ENCODE assay signal across 11 cellular contexts in the genomic region with DNA sequence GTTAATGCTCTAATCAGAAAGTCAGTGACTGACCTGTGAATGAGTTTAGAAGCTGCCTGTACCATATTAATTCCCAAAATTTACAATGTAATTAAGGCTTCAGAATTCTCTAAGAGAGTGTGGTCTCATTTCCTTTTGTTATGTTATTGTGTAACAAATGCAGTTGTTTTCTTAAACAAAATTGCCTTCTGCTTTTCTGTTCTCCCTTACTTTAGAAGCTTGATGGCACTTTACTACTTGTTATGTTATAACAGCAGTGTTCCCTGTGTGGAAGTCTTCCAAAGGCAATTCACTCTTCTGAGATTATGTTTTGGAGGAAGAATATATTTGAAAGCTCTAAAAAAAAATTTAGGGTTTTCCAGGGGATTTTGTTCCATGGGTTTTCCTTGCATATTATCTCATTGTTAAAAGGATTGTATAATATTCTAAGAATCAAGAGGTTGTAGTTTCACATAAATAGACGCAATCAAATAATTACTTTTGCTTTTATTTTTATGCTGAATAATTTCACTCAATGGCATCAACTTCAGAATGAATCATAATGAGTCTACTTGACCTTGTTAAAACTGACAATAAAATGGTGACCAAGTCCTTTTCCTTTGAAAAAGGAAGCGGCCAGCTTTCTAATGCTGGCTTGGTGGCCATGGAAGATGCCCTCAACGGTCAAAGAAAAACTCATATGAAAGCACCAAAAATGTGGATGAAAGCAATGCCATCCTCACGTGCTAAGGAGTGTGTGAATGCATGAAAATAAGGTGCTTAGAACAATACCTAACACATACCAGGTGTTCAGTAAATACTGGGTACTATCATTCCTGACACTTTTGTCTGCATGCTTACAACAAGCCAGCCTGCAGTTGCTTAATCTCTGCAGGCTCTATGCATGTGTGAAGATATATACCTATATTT.
DNase-seq lines count a peak whose midpoint lies in the region; ATAC-seq and TF ChIP-seq lines count a peak whose summit lies in the region.
"Had no signal": no experiment of that assay in that cellular context is flagged by ENCODE, and none has a peak within 500 bp of the region (broad histone marks: within the 10 kb centered on the region; RNA-seq: fewer than 3 reads in every experiment).

No MANE protein-coding gene starts in this region.

- H3K36me3 ChIP-seq in RWPE2 (ENCODE audit: low read depth) = no peaks in the 10 kb centered on the region
- H3K36me3 ChIP-seq: tibial artery had no signal

- peaks cover 22% of the 10 kb centered on the region for H3K4me1 ChIP-seq in RWPE2 (ENCODE audit: insufficient read depth, poor library complexity, severe bottlenecking)

- peak overlapping the region; percentile 1 for H3K27ac Mint-ChIP-seq in activated naive CD4-positive, alpha-beta T cell treated with anti-CD3 and anti-CD28 coated beads for 36 hours
- no peak overlapping the region for H3K27ac Mint-ChIP-seq in activated naive CD4-positive, alpha-beta T cell treated with anti-CD3 and anti-CD28 coated beads, Interleukin-2, amount 10 ng/mL, durations not matched to agents 7 days and 5 days
- H3K27ac Mint-ChIP-seq in stimulated activated effector memory CD8-positive, alpha-beta T cell treated with anti-CD3 and anti-CD28 coated beads, Interleukin-12 subunit alpha, Interleukin-12 subunit beta, amount 100 ng/mL, for 72 hours = peak overlapping the region; percentile 93

- no peaks in the 10 kb centered on the region for H3K9me3 Mint-ChIP-seq in activated naive CD4-positive, alpha-beta T cell treated with anti-CD3 and anti-CD28 coated beads for 36 hours
- H3K9me3 Mint-ChIP-seq in activated naive CD4-positive, alpha-beta T cell treated with anti-CD3 and anti-CD28 coated beads, Interleukin-2, amount 10 ng/mL, durations not matched to agents 7 days and 5 days = peaks cover 4% of the 10 kb centered on the region
- peaks cover 2% of the 10 kb centered on the region for H3K9me3 Mint-ChIP-seq in stimulated activated effector memory CD8-positive, alpha-beta T cell treated with anti-CD3 and anti-CD28 coated beads, Interleukin-12 subunit alpha, Interleukin-12 subunit beta, amount 100 ng/mL, for 72 hours

- H3K27me3 ChIP-seq in RWPE2 (ENCODE audit: insufficient read depth, poor library complexity, severe bottlenecking) = no peaks in the 10 kb centered on the region
- H3K27me3 ChIP-seq: tibial artery had no signal

- H3K27me3 Mint-ChIP-seq in activated naive CD4-positive, alpha-beta T cell treated with anti-CD3 and anti-CD28 coated beads for 36 hours (ENCODE audit: low read depth) = no peaks in the 10 kb centered on the region
- no peaks in the 10 kb centered on the region for H3K27me3 Mint-ChIP-seq in activated naive CD4-positive, alpha-beta T cell treated with anti-CD3 and anti-CD28 coated beads, Interleukin-2, amount 10 ng/mL, durations not matched to agents 7 days and 5 days

- H3K36me3 Mint-ChIP-seq in activated naive CD4-positive, alpha-beta T cell treated with anti-CD3 and anti-CD28 coated beads for 36 hours (ENCODE audit: low read depth) = no peaks in the 10 kb centered on the region
- no peaks in the 10 kb centered on the region for H3K36me3 Mint-ChIP-seq in activated naive CD4-positive, alpha-beta T cell treated with anti-CD3 and anti-CD28 coated beads, Interleukin-2, amount 10 ng/mL, durations not matched to agents 7 days and 5 days
- H3K36me3 Mint-ChIP-seq in stimulated activated effector memory CD8-positive, alpha-beta T cell treated with anti-CD3 and anti-CD28 coated beads, Interleukin-12 subunit alpha, Interleukin-12 subunit beta, amount 100 ng/mL, for 72 hours = peaks cover 20% of the 10 kb centered on the region

- H3K4me3 Mint-ChIP-seq in activated naive CD4-positive, alpha-beta T cell treated with anti-CD3 and anti-CD28 coated beads for 36 hours = no peak overlapping the region
- no peak overlapping the region for H3K4me3 Mint-ChIP-seq in activated naive CD4-positive, alpha-beta T cell treated with anti-CD3 and anti-CD28 coated beads, Interleukin-2, amount 10 ng/mL, durations not matched to agents 7 days and 5 days
- H3K4me3 Mint-ChIP-seq in stimulated activated effector memory CD8-positive, alpha-beta T cell treated with anti-CD3 and anti-CD28 coated beads, Interleukin-12 subunit alpha, Interleukin-12 subunit beta, amount 100 ng/mL, for 72 hours = peak overlapping the region; percentile 53

- peaks cover 44% of the 10 kb centered on the region for H3K4me1 Mint-ChIP-seq in activated naive CD4-positive, alpha-beta T cell treated with anti-CD3 and anti-CD28 coated beads for 36 hours (ENCODE audit: low read depth)
- H3K4me1 Mint-ChIP-seq in activated naive CD4-positive, alpha-beta T cell treated with anti-CD3 and anti-CD28 coated beads, Interleukin-2, amount 10 ng/mL, durations not matched to agents 7 days and 5 days = peaks cover 48% of the 10 kb centered on the region
- peaks cover 61% of the 10 kb centered on the region for H3K4me1 Mint-ChIP-seq in stimulated activated effector memory CD8-positive, alpha-beta T cell treated with anti-CD3 and anti-CD28 coated beads, Interleukin-12 subunit alpha, Interleukin-12 subunit beta, amount 100 ng/mL, for 72 hours

- TF ChIP-seq CTCF in RWPE2 (IDR thresholded peaks at IDR 0.05; ENCODE audit: poor library complexity, severe bottlenecking) = no peak

- H3K27ac ChIP-seq in RWPE2 (ENCODE audit: poor library complexity, severe bottlenecking) = peak overlapping the region; percentile 74
- H3K27ac ChIP-seq in epithelial cell of prostate = peak overlapping the region; percentile 29
- H3K27ac ChIP-seq: tibial artery had no signal

- ATAC-seq in RWPE2 (ENCODE audit: low read depth) (peak; percentile 30; the same call in 1 of the 3 replicates), HG03565 (IDR thresholded peaks at IDR 0.05; ENCODE audit: unreplicated experiment) (no peak)
- peak; percentile 31 for ATAC-seq in stimulated activated effector memory CD8-positive, alpha-beta T cell treated with anti-CD3 and anti-CD28 coated beads, Interleukin-12 subunit alpha, Interleukin-12 subunit beta, amount 100 ng/mL, for 72 hours

- H3K9me3 ChIP-seq in RWPE2 (ENCODE audit: severe bottlenecking) = no peaks in the 10 kb centered on the region
- H3K9me3 ChIP-seq: tibial artery had no signal

- CTCF ChIA-PET in activated naive CD4-positive, alpha-beta T cell treated with anti-CD3 and anti-CD28 coated beads for 36 hours (lab: Charles Lee) = interaction anchor here (0.9 kb wide), 3 partner anchors 16 to 70 kb away, joined by 3 to 4 read pairs (median 3); no protein-coding TSS in a partner anchor
- CTCF ChIA-PET in activated naive CD4-positive, alpha-beta T cell treated with anti-CD3 and anti-CD28 coated beads, Interleukin-2, amount 10 ng/mL, durations not matched to agents 7 days and 5 days (lab: Charles Lee) = interaction anchor here (0.9 to 1.3 kb wide), 2 partner anchors 11 to 12 kb away, joined by 4 to 5 read pairs; no protein-coding TSS in a partner anchor

- no peak for DNase-seq in activated naive CD4-positive, alpha-beta T cell treated with anti-CD3 and anti-CD28 coated beads for 36 hours
- no peak for DNase-seq in activated naive CD4-positive, alpha-beta T cell treated with anti-CD3 and anti-CD28 coated beads, Interleukin-2, amount 10 ng/mL, durations not matched to agents 7 days and 5 days
- DNase-seq in RWPE2 (ENCODE audit: low spot score) (no peak), epithelial cell of prostate (ENCODE audit: low read depth, low spot score) (no peak), NCI-H1048 (lab: John Stamatoyannopoulos, UW) (no peak), GM19240 (ENCODE audit: insufficient read length, low spot score) (no peak)
- no peak for DNase-seq in stimulated activated effector memory CD8-positive, alpha-beta T cell treated with anti-CD3 and anti-CD28 coated beads, Interleukin-12 subunit alpha, Interleukin-12 subunit beta, amount 100 ng/mL, for 72 hours (ENCODE audit: low spot score in 2 of 2)
- DNase-seq: activated CD4-positive, CD25-positive, alpha-beta regulatory T cell treated with anti-CD3 and anti-CD28 coated beads, Interleukin-2, amount 50 U/mL, for 72 hours; NCI-H2081; tibial artery had no signal

- intact Hi-C loops in activated naive CD4-positive, alpha-beta T cell treated with anti-CD3 and anti-CD28 coated beads for 36 hours (cut with micrococcal nuclease) = no loop called here

- no peak overlapping the region for H3K4me3 ChIP-seq in RWPE2 (ENCODE audit: severe bottlenecking)
- H3K4me3 ChIP-seq: tibial artery had no signal
